In genomic region chr2:69333352-69333751, GRCh38 we compare ENCODE assay signal across 27 cellular contexts.
"Had no signal": no experiment of that assay in that cellular context is flagged by ENCODE, and none has a peak within 500 bp of the region (broad histone marks: within the 10 kb centered on the region; RNA-seq: fewer than 3 reads in every experiment).

No MANE protein-coding gene starts in this region.

- H3K27me3 ChIP-seq: colonic mucosa, esophagus squamous epithelium, gastrocnemius medialis, heart right ventricle, left lung had no signal

- H3K4me3 Mint-ChIP-seq: dendritic cell treated with granulocyte-macrophage colony-stimulating factor and Interleukin-4, amounts not matched to agents 40 ng/mL and 50 ng/mL, for 4 days; effector memory CD8-positive, alpha-beta T cell; endodermal cell; mesothelial cell of epicardium had no signal

- H3K4me1 Mint-ChIP-seq: endodermal cell, mesothelial cell of epicardium had no signal

- H3K27ac Mint-ChIP-seq: dendritic cell treated with granulocyte-macrophage colony-stimulating factor and Interleukin-4, amounts not matched to agents 40 ng/mL and 50 ng/mL, for 4 days; effector memory CD8-positive, alpha-beta T cell; endodermal cell; mesothelial cell of epicardium had no signal

- H3K9me3 ChIP-seq: colonic mucosa, esophagus squamous epithelium, gastrocnemius medialis, heart right ventricle, left lung, lower lobe of right lung, mucosa of descending colon had no signal

- FAIRE-seq: endometrium, islet of Langerhans, keratinocyte had no signal

- DNase-seq: colonic mucosa; cortex of kidney; effector CD8-positive, alpha-beta T cell; effector memory CD8-positive, alpha-beta T cell; endodermal cell; erythroblast; esophagus squamous epithelium; foreskin fibroblast; foreskin melanocyte; gastrocnemius medialis; glutamatergic neuron; head of caudate nucleus; heart right ventricle; hippocampal formation; left cardiac atrium; left lung; left ventricle myocardium superior; lower lobe of right lung; mesenchymal stem cell; mucosa of descending colon had no signal

- H3K9me3 Mint-ChIP-seq: dendritic cell treated with granulocyte-macrophage colony-stimulating factor and Interleukin-4, amounts not matched to agents 40 ng/mL and 50 ng/mL, for 4 days; effector memory CD8-positive, alpha-beta T cell; endodermal cell; mesothelial cell of epicardium had no signal

- H3K27me3 Mint-ChIP-seq: dendritic cell treated with granulocyte-macrophage colony-stimulating factor and Interleukin-4, amounts not matched to agents 40 ng/mL and 50 ng/mL, for 4 days; effector memory CD8-positive, alpha-beta T cell had no signal

- H3K4me1 ChIP-seq: colonic mucosa, esophagus squamous epithelium, gastrocnemius medialis, heart right ventricle, left lung, lower lobe of right lung had no signal

- H3K4me3 ChIP-seq: colonic mucosa, esophagus squamous epithelium, gastrocnemius medialis, heart right ventricle, left lung, lower lobe of right lung, mucosa of descending colon had no signal

- H3K27ac ChIP-seq: colonic mucosa, epithelial cell of prostate, esophagus squamous epithelium, gastrocnemius medialis, heart right ventricle, left lung, lower lobe of right lung had no signal

- ATAC-seq: effector memory CD8-positive, alpha-beta T cell; esophagus mucosa; gastrocnemius medialis; heart right ventricle; left cardiac atrium; left lung; left ventricle myocardium superior; lower lobe of right lung; mucosa of descending colon had no signal
